In the genomic region with DNA sequence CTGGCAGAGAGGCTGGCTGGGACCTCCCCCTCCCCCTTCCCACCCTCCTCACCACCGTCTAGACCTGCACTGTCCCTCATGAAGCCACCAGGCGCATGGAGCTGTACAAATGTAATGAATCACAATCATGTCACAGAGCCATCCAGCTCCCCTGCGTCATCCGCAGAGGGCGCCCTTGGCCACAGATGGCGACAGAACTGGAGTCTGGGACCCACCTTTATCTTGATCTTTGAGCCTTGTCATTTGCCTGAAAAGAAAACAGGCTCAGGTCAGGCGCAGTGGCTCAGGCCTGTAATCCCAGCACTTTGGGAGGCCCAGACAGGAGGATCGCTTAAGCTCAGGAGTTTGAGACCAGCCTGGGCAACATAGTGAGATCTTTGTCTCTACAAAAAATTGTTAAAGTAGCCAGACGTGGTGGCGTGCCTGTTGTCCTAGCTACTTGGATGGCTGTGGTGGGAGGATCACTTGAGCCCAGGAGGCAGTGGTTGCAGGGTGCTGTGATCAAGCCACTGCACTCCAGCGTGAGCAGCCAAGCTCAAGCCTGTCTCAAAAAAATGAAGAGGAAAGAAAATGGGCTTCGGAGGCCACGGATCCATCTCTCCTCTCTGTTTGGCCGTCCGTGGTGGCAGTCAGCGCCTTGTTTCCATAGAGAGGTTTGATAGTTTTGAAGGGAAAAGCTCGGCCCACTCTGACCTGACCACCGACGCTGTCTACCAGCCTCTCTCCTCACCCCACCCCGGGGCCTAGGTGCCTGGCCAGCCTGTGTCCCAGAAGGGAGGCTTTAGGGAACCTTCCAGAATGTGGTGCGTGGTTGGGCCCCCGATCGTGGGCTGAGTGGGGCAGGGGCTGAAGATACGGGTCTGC, we compare ENCODE assay signal across 9 cellular contexts. TPM values are rescaled to one million over a fixed set of nuclear protein-coding genes. Genes with fewer than 3 reads are reported as not detected.
DNase-seq lines count a peak whose midpoint lies in the region; ATAC-seq and TF ChIP-seq lines count a peak whose summit lies in the region.
"Had no signal": no experiment of that assay in that cellular context is flagged by ENCODE, and none has a peak within 500 bp of the region (broad histone marks: within the 10 kb centered on the region; RNA-seq: fewer than 3 reads in every experiment).

No MANE protein-coding gene starts in this region.

- no peak overlapping the region for H2AFZ ChIP-seq in GM23338
- H2AFZ ChIP-seq: parathyroid adenoma had no signal

- H3K27me3 Mint-ChIP-seq in GM23338 (ENCODE audit: insufficient read depth, low read depth, poor library complexity): peaks cover 8% of the 10 kb centered on the region
- H3K27me3 Mint-ChIP-seq in activated CD8-positive, alpha-beta T cell treated with anti-CD3 and anti-CD28 coated beads, Interleukin-2, amount 10 ng/mL, durations not matched to agents 7 days and 5 days (ENCODE audit: low read depth): peaks cover 4% of the 10 kb centered on the region

- peak overlapping the region; percentile 77 for H3K27ac Mint-ChIP-seq in GM23338
- no peak overlapping the region for H3K27ac Mint-ChIP-seq in activated CD8-positive, alpha-beta T cell treated with anti-CD3 and anti-CD28 coated beads, Interleukin-2, amount 10 ng/mL, durations not matched to agents 7 days and 5 days

- H3F3A ChIP-seq in GM23338 (replicated peaks; ENCODE audit: low read depth): no peaks in the 10 kb centered on the region

- DNase-seq in DMS53 treated with DMSO at 0.1 percent for 48 hours (lab: John Stamatoyannopoulos, UW; ENCODE audit: unreplicated experiment): peak; percentile 71
- DNase-seq in GM23338 (ENCODE audit: low spot score): peak; percentile 74
- DNase-seq in NCI-H510A (lab: John Stamatoyannopoulos, UW): peak; percentile 49
- peak; percentile 66 for DNase-seq in activated CD8-positive, alpha-beta T cell treated with anti-CD3 and anti-CD28 coated beads, Interleukin-2, amount 10 ng/mL, durations not matched to agents 7 days and 5 days
- DNase-seq in left kidney (ENCODE audit: low read depth, low spot score): peak; percentile 77
- no peak for DNase-seq in thyroid gland
- no peak for DNase-seq in lower leg skin (ENCODE audit: low spot score in 2 of 2)

- H3K36me3 Mint-ChIP-seq in GM23338 (ENCODE audit: low read depth): no peaks in the 10 kb centered on the region
- H3K36me3 Mint-ChIP-seq in activated CD8-positive, alpha-beta T cell treated with anti-CD3 and anti-CD28 coated beads, Interleukin-2, amount 10 ng/mL, durations not matched to agents 7 days and 5 days (ENCODE audit: low read depth): no peaks in the 10 kb centered on the region

- no peaks in the 10 kb centered on the region for H3K9me3 ChIP-seq in thyroid gland

- ATAC-seq in GM23338 (peak; percentile 37), HG03457 (IDR thresholded peaks at IDR 0.05; ENCODE audit: unreplicated experiment) (no peak)
- peak; percentile 74 for ATAC-seq in activated CD8-positive, alpha-beta T cell treated with anti-CD3 and anti-CD28 coated beads, Interleukin-2, amount 10 ng/mL, durations not matched to agents 7 days and 5 days

- 83 to 92% methylated on average over 22 to 24 of the region's 24 CpGs for WGBS in thyroid gland, 2 donors
- 86 to 90% methylated on average over 21 to 24 of the region's 24 CpGs for WGBS in lower leg skin, 2 donors

- TF ChIP-seq CTCF in GM23338 (conservative IDR thresholded peaks at IDR 0.05; ENCODE audit: low read depth in 2 of 2) (peak; percentile 66 to 84), thyroid gland (IDR thresholded peaks at IDR 0.05) (peak in 2 of 6 experiments; percentile 5 to 28), lower leg skin (IDR thresholded peaks at IDR 0.05) (peak in 1 of 3 donors; percentile 39)

- H3K27me3 ChIP-seq in GM23338 (ENCODE audit: insufficient read depth) (no peaks in the 10 kb centered on the region), thyroid gland (no peaks in the 10 kb centered on the region)

- H3K4me1 Mint-ChIP-seq in GM23338: peaks cover 8% of the 10 kb centered on the region; the same call in 2 of the 3 replicates
- peaks cover 2% of the 10 kb centered on the region for H3K4me1 Mint-ChIP-seq in activated CD8-positive, alpha-beta T cell treated with anti-CD3 and anti-CD28 coated beads, Interleukin-2, amount 10 ng/mL, durations not matched to agents 7 days and 5 days (ENCODE audit: low read depth)

- H3K4me3 Mint-ChIP-seq in GM23338: no peak overlapping the region; the same call in 2 of the 3 replicates
- no peak overlapping the region for H3K4me3 Mint-ChIP-seq in activated CD8-positive, alpha-beta T cell treated with anti-CD3 and anti-CD28 coated beads, Interleukin-2, amount 10 ng/mL, durations not matched to agents 7 days and 5 days

- H3K4me2 ChIP-seq in GM23338: peak overlapping the region; percentile 43; the same call in 1 of the 2 replicates

- H3K4me3 ChIP-seq in GM23338 (no peak overlapping the region), thyroid gland (replicated peaks in 1 of 3) (no peak overlapping the region), lower leg skin (ENCODE audit: low read depth, poor library complexity, severe bottlenecking) (no peak overlapping the region)

- peaks cover 5% of the 10 kb centered on the region; the same call in 1 of the 2 replicates for H4K20me1 ChIP-seq in GM23338 (replicated peaks; ENCODE audit: insufficient read depth)

- H3K4me1 ChIP-seq in GM23338 (ENCODE audit: insufficient read depth): peaks cover 6% of the 10 kb centered on the region; the same call in 1 of the 2 replicates
- H3K4me1 ChIP-seq in thyroid gland: peaks cover 35 to 70% of the 10 kb centered on the region in 2 donors

- H3K36me3 ChIP-seq in GM23338 (ENCODE audit: insufficient read depth) (no peaks in the 10 kb centered on the region), thyroid gland (no peaks in the 10 kb centered on the region)

- H3K79me2 ChIP-seq in GM23338 (replicated peaks; ENCODE audit: insufficient read depth): peaks cover 3% of the 10 kb centered on the region; the same call in 1 of the 2 replicates
- H3K79me2 ChIP-seq: parathyroid adenoma had no signal

- POLR2A ChIA-PET in activated CD8-positive, alpha-beta T cell treated with anti-CD3 and anti-CD28 coated beads, Interleukin-2, amount 10 ng/mL, durations not matched to agents 7 days and 5 days (lab: Charles Lee): no interaction called here

- no peaks in the 10 kb centered on the region for H3K9me3 Mint-ChIP-seq in GM23338
- H3K9me3 Mint-ChIP-seq in activated CD8-positive, alpha-beta T cell treated with anti-CD3 and anti-CD28 coated beads, Interleukin-2, amount 10 ng/mL, durations not matched to agents 7 days and 5 days (ENCODE audit: insufficient read depth): no peaks in the 10 kb centered on the region

- TF ChIP-seq POLR2A in thyroid gland (IDR thresholded peaks at IDR 0.05) (no peak), lower leg skin (IDR thresholded peaks at IDR 0.05) (no peak)

- intact Hi-C loops in thyroid gland (cut with DNase I) (no loop called here), lower leg skin (cut with DNase I; ENCODE audit: low total_unique reads) (loop anchor here (10.0 kb wide), 1 partner anchor 192 kb away; no protein-coding TSS in a partner anchor)

- CTCF ChIA-PET in activated CD8-positive, alpha-beta T cell treated with anti-CD3 and anti-CD28 coated beads, Interleukin-2, amount 10 ng/mL, durations not matched to agents 7 days and 5 days (lab: Charles Lee): interaction anchor here (0.6 to 1.9 kb wide), 7 partner anchors 15 to 186 kb away, joined by 3 to 9 read pairs (median 4); partner anchors contain the start of gene DIDO1

- H3K27ac ChIP-seq in GM23338 (ENCODE audit: low read depth) (peak overlapping the region; percentile 66), thyroid gland (peak overlapping the region in 1 of 3 donors; percentile 93)
- H3K27ac ChIP-seq: parathyroid adenoma had no signal

- H3K9me2 ChIP-seq in GM23338 (ENCODE audit: insufficient read depth): no peaks in the 10 kb centered on the region

TF ChIP-seq in GM23338, 12 proteins besides CTCF, POLR2A, EP300 and RAD21 (continues in another document):
- TF ChIP-seq STAT1 (IDR thresholded peaks at IDR 0.05; ENCODE audit: unreplicated experiment): no peak

RNA-seq across cellular contexts. Expression of gene COL9A3, which starts 6.2 kb away (rescaled TPM):
- 110 and 113 TPM in 2 replicates for total RNA-seq in GM23338 (2014; rRNA removed; shearing (Covaris generic))
- polyA plus RNA-seq in GM23338 (2016; fragmentation: Nextera tagmentation; extraction: Ambion mirVana): 74.9 and 79.4 TPM in 2 replicates
- total RNA-seq in activated CD8-positive, alpha-beta T cell treated with anti-CD3 and anti-CD28 coated beads, Interleukin-2, amount 10 ng/mL, durations not matched to agents 7 days and 5 days: not detected
- total RNA-seq in thyroid gland (100 to 1,000 TPM in 1 of 4 donors, 10 to 100 TPM in 2, 1 to 10 TPM in 1; 5.3 to 113 (median 62.8) TPM), lower leg skin (10 to 100 TPM in 2 of 4 donors, 1 to 10 TPM in 2; 5.6 to 14.1 (median 10.8) TPM)

RNA-seq across cellular contexts. Expression of gene OGFR, which starts 18.4 kb away (rescaled TPM):
- total RNA-seq in GM23338 (2014; rRNA removed; shearing (Covaris generic)): 48.8 and 50.6 TPM in 2 replicates
- 9.6 and 12.3 TPM in 2 replicates for polyA plus RNA-seq in GM23338 (2016; fragmentation: Nextera tagmentation; extraction: Ambion mirVana)
- 10 to 100 TPM; 67.0 to 76.6 TPM for total RNA-seq in activated CD8-positive, alpha-beta T cell treated with anti-CD3 and anti-CD28 coated beads, Interleukin-2, amount 10 ng/mL, durations not matched to agents 7 days and 5 days
- 10 to 100 TPM; 50.0 to 67.6 (median 63.7) TPM for total RNA-seq in thyroid gland
- total RNA-seq in lower leg skin: 10 to 100 TPM; 50.3 to 76.9 (median 58.5) TPM

RNA-seq across cellular contexts. Expression of gene MRGBP, which starts 26.7 kb away (rescaled TPM):
- 24.3 and 26.0 TPM in 2 replicates for total RNA-seq in GM23338 (2014; rRNA removed; shearing (Covaris generic))
- polyA plus RNA-seq in GM23338 (2016; fragmentation: Nextera tagmentation; extraction: Ambion mirVana): 19.7 and 20.9 TPM in 2 replicates
- 10 to 100 TPM; 18.3 to 19.2 TPM for total RNA-seq in activated CD8-positive, alpha-beta T cell treated with anti-CD3 and anti-CD28 coated beads, Interleukin-2, amount 10 ng/mL, durations not matched to agents 7 days and 5 days
- total RNA-seq in thyroid gland: 10 to 100 TPM in 3 of 4 donors, 1 to 10 TPM in 1; 9.9 to 14.6 (median 12.4) TPM
- total RNA-seq in lower leg skin: 10 to 100 TPM in 3 of 4 donors, 1 to 10 TPM in 1; 9.8 to 13.9 (median 10.2) TPM

RNA-seq across cellular contexts. Expression of gene TCFL5, which starts 38.6 kb away (rescaled TPM):
- total RNA-seq in GM23338 (2014; rRNA removed; shearing (Covaris generic)): 18.8 and 19.3 TPM in 2 replicates
- 5.4 and 5.8 TPM in 2 replicates for polyA plus RNA-seq in GM23338 (2016; fragmentation: Nextera tagmentation; extraction: Ambion mirVana)
- total RNA-seq in activated CD8-positive, alpha-beta T cell treated with anti-CD3 and anti-CD28 coated beads, Interleukin-2, amount 10 ng/mL, durations not matched to agents 7 days and 5 days: 1 to 10 TPM; 7.9 to 9.6 TPM
- 10 to 100 TPM; 15.3 to 26.6 (median 20.6) TPM for total RNA-seq in thyroid gland
- 10 to 100 TPM; 12.1 to 13.9 (median 13.1) TPM for total RNA-seq in lower leg skin

Comparison
In these comparisons a context has a peak if more than half of its experiments do, and no peak if none do; other contexts are left out.
1. DNase-seq: peak in DMS53 treated with DMSO at 0.1 percent for 48 hours (single experiment), GM23338 (single experiment), NCI-H510A (single experiment), activated CD8-positive, alpha-beta T cell treated with anti-CD3 and anti-CD28 coated beads, Interleukin-2, amount 10 ng/mL, durations not matched to agents 7 days and 5 days (single experiment) and left kidney (single experiment); none in thyroid gland (0 of 2) and lower leg skin (0 of 2).
2. RNA of gene COL9A3, which starts 6.2 kb away (total RNA-seq): 110 to 113 TPM in GM23338, 5.3 to 113 TPM in thyroid gland and 5.6 to 14.1 TPM in lower leg skin; not detected in activated CD8-positive, alpha-beta T cell treated with anti-CD3 and anti-CD28 coated beads, Interleukin-2, amount 10 ng/mL, durations not matched to agents 7 days and 5 days; every median in the first group is over 4 times any median in the second.